1 cellular context compared by ENCODE assay signal in genomic region chr22:37511368-37512104, GRCh38.
TF ChIP-seq lines count a peak whose summit lies in the region.

No MANE protein-coding gene starts in this region.

TF ChIP-seq in HepG2, 621 proteins besides CTCF, POLR2A, EP300 and RAD21 (continues in another document):
- TF ChIP-seq ZNF263 (CRISPR knock-in tag; IDR thresholded peaks at IDR 0.05) (peak; percentile 35; the same call in 1 of the 2 replicates), ZKSCAN1 (IDR thresholded peaks at IDR 0.05; ENCODE audit: low read length) (no peak), ZNF460 (CRISPR knock-in tag; IDR thresholded peaks at IDR 0.05; ENCODE audit: borderline replicate concordance) (no peak), ZNF17 (CRISPR knock-in tag; IDR thresholded peaks at IDR 0.05) (no peak), TAF15 (IDR thresholded peaks at IDR 0.05; ENCODE audit: low read depth, low read length, poor library complexity, severe bottlenecking) (no peak), ZNF503 (CRISPR knock-in tag; IDR thresholded peaks at IDR 0.05) (peak; percentile 33; the same call in 1 of the 2 replicates), HES4 (CRISPR knock-in tag; IDR thresholded peaks at IDR 0.05; ENCODE audit: borderline replicate concordance) (0 out of 2 replicates have a peak, but pooled peaks have one; percentile 46), ZNF557 (CRISPR knock-in tag; IDR thresholded peaks at IDR 0.05) (no peak), ZNF629 (CRISPR knock-in tag; conservative IDR thresholded peaks at IDR 0.05) (peak; percentile 98), ZNF180 (CRISPR knock-in tag; IDR thresholded peaks at IDR 0.05; ENCODE audit: borderline replicate concordance, low read depth) (no peak), PRPF4 (IDR thresholded peaks at IDR 0.05; ENCODE audit: low read depth, low read length, poor library complexity, severe bottlenecking) (no peak), ZNF749 (CRISPR knock-in tag; IDR thresholded peaks at IDR 0.05; ENCODE audit: borderline replicate concordance) (no peak), ZFX (CRISPR knock-in tag; IDR thresholded peaks at IDR 0.05; ENCODE audit: low read depth) (no peak), ZNF660 (CRISPR knock-in tag; IDR thresholded peaks at IDR 0.05; ENCODE audit: borderline replicate concordance, low read depth) (no peak), JUNB (CRISPR knock-in tag; IDR thresholded peaks at IDR 0.05; ENCODE audit: borderline replicate concordance) (no peak), ZBTB25 (CRISPR knock-in tag; IDR thresholded peaks at IDR 0.05) (no peak), E2F5 (CRISPR knock-in tag; conservative IDR thresholded peaks at IDR 0.05) (no peak), ESRRA (CRISPR knock-in tag; IDR thresholded peaks at IDR 0.05; ENCODE audit: low read depth) (no peak), SNAPC4 (CRISPR knock-in tag; IDR thresholded peaks at IDR 0.05) (no peak), ZBTB26 (CRISPR knock-in tag; IDR thresholded peaks at IDR 0.05; ENCODE audit: borderline replicate concordance) (no peak), ZNF362 (CRISPR knock-in tag; IDR thresholded peaks at IDR 0.05; ENCODE audit: borderline replicate concordance) (no peak), ZNF10 (CRISPR knock-in tag; IDR thresholded peaks at IDR 0.05; ENCODE audit: borderline replicate concordance, low read depth) (no peak), ZNF691 (CRISPR knock-in tag; IDR thresholded peaks at IDR 0.05; ENCODE audit: borderline replicate concordance, low read depth) (0 out of 2 replicates have a peak, but pooled peaks have one; percentile 4), ZMYM3 (CRISPR knock-in tag; IDR thresholded peaks at IDR 0.05) (peak; percentile 90), RBM22 (optimal IDR thresholded peaks at IDR 0.05; ENCODE audit: low read length) (peak; percentile 13), BRD4 (CRISPR knock-in tag; IDR thresholded peaks at IDR 0.05) (0 out of 2 replicates have a peak, but pooled peaks have one; percentile 23), POGZ (CRISPR knock-in tag; IDR thresholded peaks at IDR 0.05) (no peak), ZFP36L1 (CRISPR knock-in tag; IDR thresholded peaks at IDR 0.05) (no peak), ZNF468 (CRISPR knock-in tag; IDR thresholded peaks at IDR 0.05) (no peak), NFYC (CRISPR knock-in tag; IDR thresholded peaks at IDR 0.05) (no peak), ZNF652 (CRISPR knock-in tag; IDR thresholded peaks at IDR 0.05; ENCODE audit: borderline replicate concordance, low read depth) (no peak), ZIK1 (CRISPR knock-in tag; IDR thresholded peaks at IDR 0.05; ENCODE audit: borderline replicate concordance, low read depth) (no peak), ADNP (CRISPR knock-in tag; IDR thresholded peaks at IDR 0.05) (peak; percentile 79; the same call in 1 of the 2 replicates), PCBP2 (optimal IDR thresholded peaks at IDR 0.05; ENCODE audit: low read depth, low read length, poor library complexity, severe bottlenecking) (peak; percentile 69), MAFF (IDR thresholded peaks at IDR 0.05; ENCODE audit: low read depth, low read length) (no peak), MEIS1 (CRISPR knock-in tag; IDR thresholded peaks at IDR 0.05; ENCODE audit: borderline replicate concordance) (no peak), FOXA1 (IDR thresholded peaks at IDR 0.05) (no peak), FOXA1 (CRISPR knock-in tag; IDR thresholded peaks at IDR 0.05) (no peak), CHD4 (IDR thresholded peaks at IDR 0.05; ENCODE audit: borderline replicate concordance, low read length) (peak; percentile 35; the same call in 1 of the 2 replicates), ZFP90 (CRISPR knock-in tag; IDR thresholded peaks at IDR 0.05; ENCODE audit: borderline replicate concordance) (0 out of 2 replicates have a peak, but pooled peaks have one; percentile 2), ZNF766 (CRISPR knock-in tag; IDR thresholded peaks at IDR 0.05; ENCODE audit: borderline replicate concordance) (0 out of 2 replicates have a peak, but pooled peaks have one; percentile 39), MTF1 (CRISPR knock-in tag; IDR thresholded peaks at IDR 0.05) (no peak)
- TF ChIP-seq, protein P1, sequence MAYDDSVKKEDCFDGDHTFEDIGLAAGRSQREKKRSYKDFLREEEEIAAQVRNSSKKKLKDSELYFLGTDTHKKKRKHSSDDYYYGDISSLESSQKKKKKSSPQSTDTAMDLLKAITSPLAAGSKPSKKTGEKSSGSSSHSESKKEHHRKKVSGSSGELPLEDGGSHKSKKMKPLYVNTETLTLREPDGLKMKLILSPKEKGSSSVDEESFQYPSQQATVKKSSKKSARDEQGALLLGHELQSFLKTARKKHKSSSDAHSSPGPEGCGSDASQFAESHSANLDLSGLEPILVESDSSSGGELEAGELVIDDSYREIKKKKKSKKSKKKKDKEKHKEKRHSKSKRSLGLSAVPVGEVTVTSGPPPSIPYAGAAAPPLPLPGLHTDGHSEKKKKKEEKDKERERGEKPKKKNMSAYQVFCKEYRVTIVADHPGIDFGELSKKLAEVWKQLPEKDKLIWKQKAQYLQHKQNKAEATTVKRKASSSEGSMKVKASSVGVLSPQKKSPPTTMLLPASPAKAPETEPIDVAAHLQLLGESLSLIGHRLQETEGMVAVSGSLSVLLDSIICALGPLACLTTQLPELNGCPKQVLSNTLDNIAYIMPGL (CRISPR knock-in tag; IDR thresholded peaks at IDR 0.05; ENCODE audit: borderline replicate concordance in 1 of 2, low read depth in 1 of 2), result 0 out of 4 replicates have a peak, but pooled peaks of 1 of the 2 experiments have one; percentile 4
- TF ChIP-seq, protein P2, sequence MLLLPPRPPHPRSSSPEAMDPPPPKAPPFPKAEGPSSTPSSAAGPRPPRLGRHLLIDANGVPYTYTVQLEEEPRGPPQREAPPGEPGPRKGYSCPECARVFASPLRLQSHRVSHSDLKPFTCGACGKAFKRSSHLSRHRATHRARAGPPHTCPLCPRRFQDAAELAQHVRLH (CRISPR knock-in tag; IDR thresholded peaks at IDR 0.05; ENCODE audit: borderline replicate concordance, low read depth), result no peak
- TF ChIP-seq, protein P3, sequence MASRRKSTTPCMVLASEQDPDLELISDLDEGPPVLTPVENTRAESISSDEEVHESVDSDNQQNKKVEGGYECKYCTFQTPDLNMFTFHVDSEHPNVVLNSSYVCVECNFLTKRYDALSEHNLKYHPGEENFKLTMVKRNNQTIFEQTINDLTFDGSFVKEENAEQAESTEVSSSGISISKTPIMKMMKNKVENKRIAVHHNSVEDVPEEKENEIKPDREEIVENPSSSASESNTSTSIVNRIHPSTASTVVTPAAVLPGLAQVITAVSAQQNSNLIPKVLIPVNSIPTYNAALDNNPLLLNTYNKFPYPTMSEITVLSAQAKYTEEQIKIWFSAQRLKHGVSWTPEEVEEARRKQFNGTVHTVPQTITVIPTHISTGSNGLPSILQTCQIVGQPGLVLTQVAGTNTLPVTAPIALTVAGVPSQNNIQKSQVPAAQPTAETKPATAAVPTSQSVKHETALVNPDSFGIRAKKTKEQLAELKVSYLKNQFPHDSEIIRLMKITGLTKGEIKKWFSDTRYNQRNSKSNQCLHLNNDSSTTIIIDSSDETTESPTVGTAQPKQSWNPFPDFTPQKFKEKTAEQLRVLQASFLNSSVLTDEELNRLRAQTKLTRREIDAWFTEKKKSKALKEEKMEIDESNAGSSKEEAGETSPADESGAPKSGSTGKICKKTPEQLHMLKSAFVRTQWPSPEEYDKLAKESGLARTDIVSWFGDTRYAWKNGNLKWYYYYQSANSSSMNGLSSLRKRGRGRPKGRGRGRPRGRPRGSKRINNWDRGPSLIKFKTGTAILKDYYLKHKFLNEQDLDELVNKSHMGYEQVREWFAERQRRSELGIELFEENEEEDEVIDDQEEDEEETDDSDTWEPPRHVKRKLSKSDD (CRISPR knock-in tag; IDR thresholded peaks at IDR 0.05; ENCODE audit: low read depth), result no peak
- TF ChIP-seq, protein P4, sequence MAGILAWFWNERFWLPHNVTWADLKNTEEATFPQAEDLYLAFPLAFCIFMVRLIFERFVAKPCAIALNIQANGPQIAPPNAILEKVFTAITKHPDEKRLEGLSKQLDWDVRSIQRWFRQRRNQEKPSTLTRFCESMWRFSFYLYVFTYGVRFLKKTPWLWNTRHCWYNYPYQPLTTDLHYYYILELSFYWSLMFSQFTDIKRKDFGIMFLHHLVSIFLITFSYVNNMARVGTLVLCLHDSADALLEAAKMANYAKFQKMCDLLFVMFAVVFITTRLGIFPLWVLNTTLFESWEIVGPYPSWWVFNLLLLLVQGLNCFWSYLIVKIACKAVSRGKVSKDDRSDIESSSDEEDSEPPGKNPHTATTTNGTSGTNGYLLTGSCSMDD (CRISPR knock-in tag; IDR thresholded peaks at IDR 0.05), result no peak
